In the genomic region with DNA sequence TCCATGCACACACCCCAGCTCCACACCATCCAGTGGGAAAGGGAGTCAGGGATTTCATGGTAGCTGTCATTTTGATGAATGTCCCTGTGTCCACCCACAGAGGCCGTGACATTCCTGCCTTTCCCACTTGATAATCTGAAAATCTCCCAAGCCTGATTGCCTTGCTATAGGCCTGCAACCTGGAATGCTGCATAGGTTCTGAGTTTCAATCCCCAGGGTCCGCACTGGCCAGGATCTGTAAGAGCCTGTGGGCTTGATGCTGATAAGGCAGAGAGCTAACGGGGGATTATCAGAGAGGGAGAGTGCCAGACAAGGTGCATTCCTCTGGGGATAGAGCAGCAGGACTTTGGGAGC, we compare ENCODE assay signal across 25 cellular contexts. TPM values are rescaled to one million over a fixed set of nuclear protein-coding genes. Genes with fewer than 3 reads are reported as not detected.
DNase-seq lines count a peak whose midpoint lies in the region; ATAC-seq and TF ChIP-seq lines count a peak whose summit lies in the region.
"Had no signal": no experiment of that assay in that cellular context is flagged by ENCODE, and none has a peak within 500 bp of the region (broad histone marks: within the 10 kb centered on the region; RNA-seq: fewer than 3 reads in every experiment).

No MANE protein-coding gene starts in this region.

- TF ChIP-seq CTCF in esophagus muscularis mucosa (IDR thresholded peaks at IDR 0.05), result no peak
- no peak for TF ChIP-seq CTCF in psoas muscle (IDR thresholded peaks at IDR 0.05)

- ATAC-seq in psoas muscle, result no peak
- no peak for ATAC-seq in HG02938 (IDR thresholded peaks at IDR 0.05; ENCODE audit: unreplicated experiment)
- no peak for ATAC-seq in left colon
- ATAC-seq: gastroesophageal sphincter, left lung had no signal

- no peak for TF ChIP-seq EP300 in esophagus muscularis mucosa (IDR thresholded peaks at IDR 0.05)

- H3K27ac ChIP-seq in SJCRH30 (peak overlapping the region; percentile 2; the same call in 1 of the 2 replicates), esophagus muscularis mucosa (replicated peaks in 1 of 4) (no peak overlapping the region), psoas muscle (peak overlapping the region; percentile 86)
- H3K27ac ChIP-seq: 22Rv1, gastroesophageal sphincter, left lung, uterus had no signal

- WGBS in esophagus muscularis mucosa, result 62% methylated on average over 3 of the region's 3 CpGs
- WGBS in psoas muscle, 3 donors, result 23 to 58% (median 23%) methylated on average over 3 of the region's 3 CpGs

- DNase-seq in NCI-H82 (lab: John Stamatoyannopoulos, UW) (peak; percentile 46), NCI-H82 treated with DMSO at 0.1 percent for 48 hours (lab: John Stamatoyannopoulos, UW; ENCODE audit: unreplicated experiment) (no peak), SJCRH30 (peak; percentile 51 to 60), esophagus muscularis mucosa (ENCODE audit: extremely low spot score) (peak; percentile 80), psoas muscle (no peak), NCI-H69 (lab: John Stamatoyannopoulos, UW) (no peak), left colon (no peak)
- DNase-seq: activated CD4-positive, alpha-beta T cell treated with anti-CD3 and anti-CD28 coated beads, Interleukin-2, amount 50 U/mL, for 4 hours; activated CD8-positive, alpha-beta memory T cell treated with anti-CD3 and anti-CD28 coated beads, Interleukin-2, amount 50 U/mL, for 48 hours; activated effector memory CD4-positive, alpha-beta T cell treated with anti-CD3 and anti-CD28 coated beads, Interleukin-2, amount 50 U/mL, for 16 hours; caudate nucleus; COR-L47; DND-41; HFFc6; left lung; NCI-H1436; NCI-H524 treated with DMSO at 0.1 percent for 48 hours; occipital lobe; retina; SHP77 treated with DMSO at 0.1 percent for 48 hours; uterus had no signal

- H3K4me1 ChIP-seq in SJCRH30, result peaks cover 37% of the 10 kb centered on the region
- peaks cover 7 to 42% (median 19%) of the 10 kb centered on the region in 4 donors for H3K4me1 ChIP-seq in esophagus muscularis mucosa
- H3K4me1 ChIP-seq in psoas muscle, result peaks cover 56% of the 10 kb centered on the region
- H3K4me1 ChIP-seq: gastroesophageal sphincter, left lung, uterus had no signal

- peaks cover 5% of the 10 kb centered on the region; the same call in 1 of the 2 replicates for H3K36me3 ChIP-seq in SJCRH30
- H3K36me3 ChIP-seq in esophagus muscularis mucosa, result no peaks in the 10 kb centered on the region
- H3K36me3 ChIP-seq in psoas muscle (ENCODE audit: insufficient read depth in 1 of 2, low read depth in 1 of 2), result no peaks in the 10 kb centered on the region
- H3K36me3 ChIP-seq: gastroesophageal sphincter, left lung, uterus had no signal

- intact Hi-C loops in esophagus muscularis mucosa (cut with DNase I), result no loop called here
- intact Hi-C loops in psoas muscle (cut with DNase I), result loop anchor here in 1 of 2 donors (5.0 kb wide), 1 partner anchor 89 kb away; no protein-coding TSS in a partner anchor
- intact Hi-C loops in left colon (cut with DNase I, micrococcal nuclease), result no loop called here

- no peaks in the 10 kb centered on the region for H3K27me3 ChIP-seq in SJCRH30
- no peaks in the 10 kb centered on the region for H3K27me3 ChIP-seq in esophagus muscularis mucosa
- H3K27me3 ChIP-seq in psoas muscle (ENCODE audit: insufficient read depth in 3 of 3, low read length in 2 of 3), result no peaks in the 10 kb centered on the region
- H3K27me3 ChIP-seq: gastroesophageal sphincter, uterus had no signal

- H3K4me3 ChIP-seq in SJCRH30 (no peak overlapping the region), esophagus muscularis mucosa (no peak overlapping the region), psoas muscle (no peak overlapping the region)
- H3K4me3 ChIP-seq: gastroesophageal sphincter, left lung, uterus had no signal

- H3K9me3 ChIP-seq in SJCRH30 (replicated peaks) (no peaks in the 10 kb centered on the region; the same call in 1 of the 2 replicates), esophagus muscularis mucosa (no peaks in the 10 kb centered on the region), psoas muscle (no peaks in the 10 kb centered on the region)
- H3K9me3 ChIP-seq: gastroesophageal sphincter, uterus had no signal

- TF ChIP-seq POLR2A in esophagus muscularis mucosa (IDR thresholded peaks at IDR 0.05; ENCODE audit: low read depth), result no peak

RNA-seq across cellular contexts. Expression of a gene that starts 57.5 kb away (rescaled TPM):
- total RNA-seq in SJCRH30 (2014; rRNA removed; shearing (Covaris generic)), result 11.1 and 12.4 TPM in 2 replicates
- total RNA-seq in esophagus muscularis mucosa (1 to 10 TPM; 5.3 to 7.7 (median 5.8) TPM), psoas muscle (10 to 100 TPM; 14.2 to 48.8 (median 25.1) TPM), left colon (1 to 10 TPM in 1 of 2 donors, under 1 TPM in 1; 0.92 to 1.9 TPM)
- 10 to 100 TPM in 1 of 3 donors, 1 to 10 TPM in 2; 1.6 to 11.7 (median 6.7) TPM for polyA plus RNA-seq in psoas muscle
- total RNA-seq: HFFc6 had no signal
- polyA plus RNA-seq: BJ had no signal

Comparison
In these comparisons a context has a peak if more than half of its experiments do, and no peak if none do; other contexts are left out.
1. DNase-seq: peak in NCI-H82 (single experiment), SJCRH30 (2 of 2) and esophagus muscularis mucosa (single experiment); none in NCI-H82 treated with DMSO at 0.1 percent for 48 hours (single experiment), psoas muscle (0 of 2), NCI-H69 (single experiment) and left colon (0 of 2).
2. H3K27ac ChIP-seq: peak in SJCRH30 (single experiment) and psoas muscle (single experiment); none in esophagus muscularis mucosa (0 of 4).